10 cellular contexts compared by ENCODE assay signal in the genomic region with DNA sequence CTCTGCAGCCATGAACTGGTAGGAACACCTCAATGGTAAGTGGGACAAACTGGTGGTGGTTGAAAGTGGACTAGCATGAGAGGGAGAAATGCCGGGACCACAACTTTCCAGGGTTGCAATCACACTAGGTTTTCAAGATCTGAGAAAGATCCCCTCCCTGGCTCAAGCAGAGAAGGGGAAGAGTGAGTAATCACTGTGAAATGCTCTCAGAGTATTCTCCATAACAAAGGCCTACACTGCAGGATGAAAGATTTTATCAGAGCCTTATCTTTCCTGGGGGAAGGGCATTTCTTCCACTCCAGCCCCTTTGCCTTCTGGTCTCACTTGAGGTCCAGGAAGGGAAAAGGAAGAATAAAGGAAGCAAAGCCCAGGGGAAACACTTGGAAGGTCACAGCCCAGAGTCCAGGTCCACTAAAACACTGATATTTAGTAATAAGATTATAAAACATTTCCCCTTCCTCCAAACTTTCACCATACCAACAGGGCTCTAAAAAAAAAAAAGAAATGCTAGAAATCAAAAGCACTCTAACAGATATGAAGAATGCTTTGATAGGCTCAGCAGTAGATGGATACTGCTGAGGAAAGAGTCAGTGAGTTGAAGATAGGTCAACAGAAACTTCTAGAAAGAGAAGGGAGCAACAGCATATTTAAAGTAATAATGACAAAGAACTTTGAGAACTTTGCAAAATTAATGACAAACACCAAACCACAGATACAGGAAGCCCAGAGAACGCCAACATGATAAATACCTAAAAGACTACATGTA.
DNase-seq lines count a peak whose midpoint lies in the region; ATAC-seq, FAIRE-seq and TF ChIP-seq lines count a peak whose summit lies in the region.
"Had no signal": no experiment of that assay in that cellular context is flagged by ENCODE, and none has a peak within 500 bp of the region (broad histone marks: within the 10 kb centered on the region; RNA-seq: fewer than 3 reads in every experiment).

No MANE protein-coding gene starts in this region.

- no peaks in the 10 kb centered on the region for H3K27me3 Mint-ChIP-seq in neural crest cell (ENCODE audit: low read depth)

- no peaks in the 10 kb centered on the region for H3K27me3 ChIP-seq in spleen (replicated peaks in 1 of 7)

- H3K4me1 ChIP-seq in spleen: no peaks in the 10 kb centered on the region

- peak; percentile 86 for DNase-seq in ELR (ENCODE audit: low read depth)
- DNase-seq in RCC 7860 (ENCODE audit: low spot score): peak; percentile 73
- DNase-seq in fibroblast of peridontal ligament (ENCODE audit: extremely low read depth): peak; percentile 51
- DNase-seq in neural crest cell (ENCODE audit: low read depth, low spot score): no peak
- DNase-seq in NCI-H524 (lab: John Stamatoyannopoulos, UW): no peak
- DNase-seq in spleen: no peak
- DNase-seq: natural killer cell, WERI-Rb-1 had no signal

- TF ChIP-seq CTCF in neural crest cell (conservative IDR thresholded peaks at IDR 0.05) (no peak), spleen (IDR thresholded peaks at IDR 0.05 in 8 of 11, conservative IDR thresholded peaks at IDR 0.05 in 3 of 11) (no peak)

- peaks cover 14% of the 10 kb centered on the region for H3K4me1 Mint-ChIP-seq in neural crest cell
- H3K4me1 Mint-ChIP-seq: natural killer cell had no signal

- no peaks in the 10 kb centered on the region for H3K9me3 Mint-ChIP-seq in neural crest cell

- H3K4me3 ChIP-seq in spleen: no peak overlapping the region

- H3K27ac ChIP-seq in spleen: peak overlapping the region in 2 of 8 donors; percentile 3 to 30
- H3K27ac ChIP-seq: WERI-Rb-1 had no signal

- peaks cover 12% of the 10 kb centered on the region for H3K36me3 Mint-ChIP-seq in neural crest cell (ENCODE audit: low read depth)
- H3K36me3 Mint-ChIP-seq: natural killer cell had no signal

- H3K4me3 Mint-ChIP-seq in neural crest cell: no peak overlapping the region
- H3K4me3 Mint-ChIP-seq: natural killer cell had no signal

- 55 to 82% (median 59%) methylated on average over 2 of the region's 2 CpGs for WGBS in spleen, 5 donors

- no peak for ATAC-seq in HG03280 (IDR thresholded peaks at IDR 0.05; ENCODE audit: unreplicated experiment)
- no peak for ATAC-seq in HG02840 (IDR thresholded peaks at IDR 0.05; ENCODE audit: low FRiP score, unreplicated experiment)
- ATAC-seq: natural killer cell had no signal

- H3K27ac Mint-ChIP-seq in neural crest cell (ENCODE audit: unreplicated experiment): peak overlapping the region; percentile 8
- H3K27ac Mint-ChIP-seq: natural killer cell had no signal

- H3K9me3 ChIP-seq in spleen: peaks cover 0 to 10% (median 0%) of the 10 kb centered on the region in 8 donors

- no peak for TF ChIP-seq POLR2A in spleen (IDR thresholded peaks at IDR 0.05)

- H3K36me3 ChIP-seq in spleen: peaks cover 0 to 11% (median 0%) of the 10 kb centered on the region in 6 donors
- H3K36me3 ChIP-seq: WERI-Rb-1 had no signal

- intact Hi-C loops in spleen (cut with DNase I; ENCODE audit: low total_unique reads): no loop called here

- peak; percentile 77 for FAIRE-seq in RCC 7860 (lab: Jason Lieb, UNC)

Comparison
In these comparisons a context has a peak if more than half of its experiments do, and no peak if none do; other contexts are left out.
1. DNase-seq: peak in ELR (single experiment), RCC 7860 (single experiment) and fibroblast of peridontal ligament (single experiment); none in neural crest cell (single experiment), NCI-H524 (0 of 2) and spleen (single experiment).